ENCODE assay signal across 8 cellular contexts in genomic region chr7:21939136-21939857, GRCh38. TPM values are rescaled to one million over a fixed set of nuclear protein-coding genes. Genes with fewer than 3 reads are reported as not detected.
DNase-seq lines count a peak whose midpoint lies in the region; ATAC-seq, FAIRE-seq and TF ChIP-seq lines count a peak whose summit lies in the region.

No MANE protein-coding gene starts in this region.

- intact Hi-C loops in Caco-2 (cut with micrococcal nuclease; ENCODE audit: unreplicated experiment) = no loop called here

- peaks cover 72% of the 10 kb centered on the region for H3K4me1 Mint-ChIP-seq in WTC11
- no peaks in the 10 kb centered on the region for H3K4me1 Mint-ChIP-seq in Caco-2 (ENCODE audit: low read depth, unreplicated experiment)

- no peaks in the 10 kb centered on the region for H3K9me3 ChIP-seq in effector memory CD4-positive, alpha-beta T cell (ENCODE audit: control insufficient read depth, low read length)
- no peaks in the 10 kb centered on the region for H3K9me3 ChIP-seq in Caco-2

- peaks cover 4% of the 10 kb centered on the region for H3K4me1 ChIP-seq in effector memory CD4-positive, alpha-beta T cell (ENCODE audit: control insufficient read depth, insufficient read depth, low read length, poor library complexity, severe bottlenecking)
- H3K4me1 ChIP-seq in Caco-2 = 0 out of 2 replicates have a peak, but pooled peaks cover 5% of the 10 kb centered on the region

- no peak overlapping the region for H3K27ac ChIP-seq in effector memory CD4-positive, alpha-beta T cell (ENCODE audit: insufficient read depth, low read length, poor library complexity, severe bottlenecking)

- BruUV-seq in Caco-2 (replicated peaks; lab: Mats Ljungman, UMichigan) = no TSS peak

- H3K27ac Mint-ChIP-seq in WTC11 = peak overlapping the region; percentile 12; the same call in 1 of the 2 replicates
- H3K27ac Mint-ChIP-seq in Caco-2 (ENCODE audit: unreplicated experiment) = no peak overlapping the region

- peaks cover 24% of the 10 kb centered on the region for H3K36me3 Mint-ChIP-seq in WTC11
- H3K36me3 Mint-ChIP-seq in Caco-2 (ENCODE audit: insufficient read depth, unreplicated experiment) = no peaks in the 10 kb centered on the region

- CTCF ChIA-PET in WTC11 (lab: Charles Lee) = interaction anchor here (0.6 kb wide), 3 partner anchors 20 to 144 kb away, joined by 3 to 5 read pairs (median 3); no protein-coding TSS in a partner anchor
- CTCF ChIA-PET in Caco-2 (lab: Charles Lee) = no interaction called here

- H3K27me3 Mint-ChIP-seq in WTC11 (ENCODE audit: low read depth) (no peaks in the 10 kb centered on the region), Caco-2 (ENCODE audit: insufficient read depth, unreplicated experiment) (peaks cover 7% of the 10 kb centered on the region)

- POLR2A ChIA-PET in WTC11 (lab: Charles Lee) = interaction anchor here (0.6 kb wide), 2 partner anchors 16 to 516 kb away, joined by 3 to 5 read pairs; no protein-coding TSS in a partner anchor
- POLR2A ChIA-PET in Caco-2 (lab: Charles Lee) = no interaction called here

- FAIRE-seq in islet of Langerhans (lab: Jason Lieb, UNC) = peak; percentile 95

- ATAC-seq in GM19023 (IDR thresholded peaks at IDR 0.05; ENCODE audit: unreplicated experiment) (peak; percentile 78), HG03103 (IDR thresholded peaks at IDR 0.05; ENCODE audit: low read depth, unreplicated experiment) (peak; percentile 54), WTC11 (no peak)

- no peaks in the 10 kb centered on the region for H3K36me3 ChIP-seq in effector memory CD4-positive, alpha-beta T cell (ENCODE audit: control insufficient read depth, insufficient read depth, low read length)
- peaks cover 1% of the 10 kb centered on the region; the same call in 1 of the 2 replicates for H3K36me3 ChIP-seq in Caco-2 (ENCODE audit: control insufficient read depth, insufficient read depth, low read length)

- peak; percentile 51 for DNase-seq in AG10803 (ENCODE audit: low read depth)
- no peak for DNase-seq in WTC11 (ENCODE audit: low spot score)
- no peak for DNase-seq in HT-29 (ENCODE audit: low spot score)
- no peak for DNase-seq in effector memory CD4-positive, alpha-beta T cell
- DNase-seq in Caco-2 = no peak

- no peaks in the 10 kb centered on the region for H3K9me3 Mint-ChIP-seq in WTC11
- no peaks in the 10 kb centered on the region for H3K9me3 Mint-ChIP-seq in Caco-2 (ENCODE audit: unreplicated experiment)

- TF ChIP-seq CTCF in AG10803 (conservative IDR thresholded peaks at IDR 0.05; ENCODE audit: low read length) (no peak), WTC11 (IDR thresholded peaks at IDR 0.05) (no peak), Caco-2 (IDR thresholded peaks at IDR 0.05; ENCODE audit: insufficient read depth in 1 of 2, low read depth in 1 of 2, low read length in 1 of 2, severe bottlenecking in 1 of 2, unreplicated experiment in 1 of 2) (no peak)

- no peak overlapping the region for H3K4me3 Mint-ChIP-seq in WTC11
- no peak overlapping the region for H3K4me3 Mint-ChIP-seq in Caco-2 (ENCODE audit: unreplicated experiment)

- H3K4me3 ChIP-seq in AG10803 (ENCODE audit: low read length) (no peak overlapping the region), Caco-2 (ENCODE audit: low read depth, low read length) (no peak overlapping the region)
- H3K4me3 ChIP-seq in effector memory CD4-positive, alpha-beta T cell (ENCODE audit: insufficient read depth, low read depth, low read length, poor library complexity, severe bottlenecking) = no peak overlapping the region

- no peaks in the 10 kb centered on the region for H3K27me3 ChIP-seq in effector memory CD4-positive, alpha-beta T cell (replicated peaks; ENCODE audit: control insufficient read depth, insufficient read depth, low read length, poor library complexity, severe bottlenecking)
- H3K27me3 ChIP-seq in Caco-2 (replicated peaks; ENCODE audit: control insufficient read depth, insufficient read depth, low read length) = peaks cover 2% of the 10 kb centered on the region; the same call in 1 of the 2 replicates

TF ChIP-seq in WTC11, 78 proteins besides CTCF, POLR2A, EP300 and RAD21:
- no peak for TF ChIP-seq ZNF512 (CRISPR knock-in tag; IDR thresholded peaks at IDR 0.05; ENCODE audit: borderline replicate concordance)
- no peak for TF ChIP-seq ZNF425 (CRISPR knock-in tag; conservative IDR thresholded peaks at IDR 0.05)

RNA-seq across cellular contexts. Expression of gene CDCA7L, which starts 6.4 kb away (rescaled TPM):
- total RNA-seq in WTC11 (2021) (132 to 161 TPM (median 135 TPM) in 3 replicates), Caco-2 (2022) (15.2 and 19.1 TPM in 2 replicates)
- total RNA-seq in HT-29 (2014; rRNA removed; shearing (Covaris generic)) = 54.3 and 62.5 TPM in 2 replicates
